Comparison of ENCODE assay signal across 1 cellular context in the genomic region with DNA sequence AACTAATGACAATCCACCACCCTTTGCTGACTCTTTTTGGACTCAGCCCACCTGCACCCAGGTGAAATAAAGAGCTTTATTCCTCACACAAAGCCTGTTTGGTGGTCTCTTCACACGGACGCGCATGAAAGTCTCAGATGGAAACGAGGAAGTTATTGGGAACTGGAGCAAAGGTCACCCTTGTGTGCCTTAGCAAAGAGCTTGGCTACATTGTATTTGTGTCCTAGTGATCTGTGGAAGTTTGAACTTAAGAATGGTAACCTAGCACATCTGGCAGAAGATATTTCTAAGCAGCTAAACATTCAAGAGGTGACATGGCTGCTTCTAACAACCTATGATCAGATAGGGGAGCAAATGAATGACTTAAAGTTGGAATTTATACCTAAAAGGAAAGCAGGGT. TPM values are rescaled to one million over a fixed set of nuclear protein-coding genes. Genes with fewer than 3 reads are reported as not detected.
"Had no signal": no experiment of that assay in that cellular context is flagged by ENCODE, and none has a peak within 500 bp of the region (broad histone marks: within the 10 kb centered on the region; RNA-seq: fewer than 3 reads in every experiment).

No MANE protein-coding gene starts in this region.

RNA-seq across cellular contexts. Expression of a gene that starts 15.2 kb away (rescaled TPM):
- total RNA-seq: activated CD4-positive, alpha-beta T cell treated with anti-CD3 and anti-CD28 coated beads, Interleukin-2, amount 10 ng/mL, durations not matched to agents 24 days and 14 days had no signal
